Comparison of ENCODE assay signal across 14 cellular contexts in genomic region chr7:16433568-16434122, GRCh38. TPM values are rescaled to one million over a fixed set of nuclear protein-coding genes. Genes with fewer than 3 reads are reported as not detected.
"Had no signal": no experiment of that assay in that cellular context is flagged by ENCODE, and none has a peak within 500 bp of the region (broad histone marks: within the 10 kb centered on the region; RNA-seq: fewer than 3 reads in every experiment).

No MANE protein-coding gene starts in this region.

- ATAC-seq: activated CD8-positive, alpha-beta T cell treated with anti-CD3 and anti-CD28 coated beads for 36 hours; gastrocnemius medialis; naive thymus-derived CD4-positive, alpha-beta T cell; psoas muscle had no signal

- H3K27ac ChIP-seq: esophagus squamous epithelium, gastrocnemius medialis, psoas muscle, sigmoid colon, VCaP had no signal

- H3K27me3 ChIP-seq: esophagus squamous epithelium, gastrocnemius medialis, sigmoid colon had no signal

- H3K27ac Mint-ChIP-seq: activated CD8-positive, alpha-beta T cell treated with anti-CD3 and anti-CD28 coated beads for 36 hours; naive thymus-derived CD4-positive, alpha-beta T cell had no signal

- DNase-seq: activated CD8-positive, alpha-beta memory T cell treated with anti-CD3 and anti-CD28 coated beads, Interleukin-2, amount 50 U/mL, for 48 hours; activated CD8-positive, alpha-beta T cell treated with anti-CD3 and anti-CD28 coated beads for 36 hours; aorta; esophagus squamous epithelium; gastrocnemius medialis; naive thymus-derived CD4-positive, alpha-beta T cell; psoas muscle; sigmoid colon; stimulated activated naive CD4-positive, alpha-beta T cell; T1000; trophoblast cell had no signal

- H3K36me3 ChIP-seq: esophagus squamous epithelium, gastrocnemius medialis, sigmoid colon had no signal

- H3K9me3 Mint-ChIP-seq: activated CD8-positive, alpha-beta T cell treated with anti-CD3 and anti-CD28 coated beads for 36 hours; naive thymus-derived CD4-positive, alpha-beta T cell had no signal

- H3K4me3 ChIP-seq: esophagus squamous epithelium, gastrocnemius medialis, psoas muscle had no signal

- H3K27me3 Mint-ChIP-seq: activated CD8-positive, alpha-beta T cell treated with anti-CD3 and anti-CD28 coated beads for 36 hours had no signal

- H3K4me3 Mint-ChIP-seq: activated CD8-positive, alpha-beta T cell treated with anti-CD3 and anti-CD28 coated beads for 36 hours; naive thymus-derived CD4-positive, alpha-beta T cell had no signal

- H3K4me1 ChIP-seq: esophagus squamous epithelium, gastrocnemius medialis, psoas muscle, sigmoid colon had no signal

- H3K36me3 Mint-ChIP-seq: naive thymus-derived CD4-positive, alpha-beta T cell had no signal

- H3K9me3 ChIP-seq: esophagus squamous epithelium, gastrocnemius medialis, psoas muscle, sigmoid colon had no signal

RNA-seq across cellular contexts. Expression of gene SOSTDC1, which starts 31.9 kb away (rescaled TPM):
- total RNA-seq: activated CD8-positive, alpha-beta T cell treated with anti-CD3 and anti-CD28 coated beads for 36 hours; aorta; bronchial epithelial cell; chondrocyte; gastrocnemius medialis; naive thymus-derived CD4-positive, alpha-beta T cell had no signal
